In genomic region chrX:134315893-134316292, GRCh38 we compare ENCODE assay signal across 25 cellular contexts.
"Had no signal": no experiment of that assay in that cellular context is flagged by ENCODE, and none has a peak within 500 bp of the region (broad histone marks: within the 10 kb centered on the region; RNA-seq: fewer than 3 reads in every experiment).

No MANE protein-coding gene starts in this region.

- DNase-seq: activated CD4-positive, alpha-beta T cell treated with anti-CD3 and anti-CD28 coated beads for 48 hours; activated CD4-positive, alpha-beta T cell treated with anti-CD3 and anti-CD28 coated beads, Interleukin-2, amount 50 U/mL, for 48 hours; activated CD8-positive, alpha-beta memory T cell treated with anti-CD3 and anti-CD28 coated beads for 24 hours; activated naive CD8-positive, alpha-beta T cell treated with anti-CD3 and anti-CD28 coated beads, Interleukin-2, amount 50 U/mL, for 24 hours; activated T-cell treated with anti-CD3 and anti-CD28 coated beads, Interleukin-2, amount 50 U/mL, for 1 hour; amygdala; dermis blood vessel endothelial cell; effector CD8-positive, alpha-beta T cell; gastrocnemius medialis; islet precursor cell; left ventricle myocardium superior; naive thymus-derived CD8-positive, alpha-beta T cell; psoas muscle; sigmoid colon; stimulated activated CD4-positive, alpha-beta T cell treated with anti-CD3 and anti-CD28 coated beads, Interleukin-1b, Interleukin-23, amount 100 ng/mL, for 48 hours; stimulated activated CD4-positive, alpha-beta T cell treated with anti-CD3 and anti-CD28 coated beads, Interleukin-4, amount 100 ng/mL, for 4 hours; stimulated activated naive B cell treated with anti-CD40 and anti-IgM and Interleukin-4, amounts not matched to agents 10 μg/mL and 1 μg/mL and 100 μg/mL, for 72 hours; stomach; tibial artery had no signal

- H3K27me3 ChIP-seq: esophagus muscularis mucosa, gastrocnemius medialis, hepatocyte, sigmoid colon, stomach, suprapubic skin, tibial artery had no signal

- H3K27ac ChIP-seq: esophagus muscularis mucosa, gastrocnemius medialis, hepatocyte, parathyroid adenoma, psoas muscle, sigmoid colon, stomach, suprapubic skin, tibial artery, VCaP had no signal

- H3K4me3 ChIP-seq: esophagus muscularis mucosa, gastrocnemius medialis, hepatocyte, psoas muscle, sigmoid colon, smooth muscle cell, stomach, suprapubic skin, tibial artery had no signal
